In the genomic region with DNA sequence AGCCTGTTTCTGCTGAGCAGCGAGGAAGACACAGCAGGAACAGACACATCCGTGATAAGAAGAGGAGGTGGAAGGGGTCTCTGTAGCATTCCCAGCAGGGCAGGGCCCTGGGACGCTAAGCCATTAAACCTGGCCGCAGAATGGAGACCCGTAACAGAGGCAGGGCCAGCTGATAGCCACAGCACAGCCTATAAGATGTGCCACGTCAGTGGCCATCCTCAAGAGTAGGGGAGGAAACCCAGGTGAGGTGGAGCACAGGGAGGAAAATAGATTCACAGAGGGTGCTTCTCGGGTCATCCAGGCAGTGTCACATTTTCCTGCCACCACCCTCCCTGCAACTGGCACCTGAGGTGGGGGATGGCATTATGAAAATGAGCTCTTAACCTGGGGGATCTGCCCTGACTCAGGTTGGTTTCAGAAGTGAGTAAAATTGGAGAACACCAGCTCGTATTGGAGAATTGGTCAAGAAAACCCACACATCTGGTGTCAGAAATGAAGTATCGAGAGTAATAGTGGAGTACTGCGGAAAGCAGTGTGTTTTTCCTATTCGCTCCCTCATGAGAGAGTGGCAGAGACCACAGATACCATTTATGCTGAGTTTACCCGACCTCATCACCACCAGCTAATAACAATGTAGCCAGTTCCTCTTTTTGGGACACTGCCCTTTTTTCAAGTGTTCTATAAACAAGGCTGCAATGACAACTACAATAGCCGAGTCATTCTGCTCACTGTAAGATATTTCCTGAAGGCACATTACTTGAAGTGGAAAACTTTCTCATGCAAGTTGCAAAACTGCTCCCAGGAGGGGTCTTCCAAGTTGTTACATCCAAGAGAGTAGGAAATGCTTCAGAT, we compare ENCODE assay signal across 8 cellular contexts.
A peak's percentile ranks its signal among the peaks of the same experiment; 100 is the strongest.
DNase-seq lines count a peak whose midpoint lies in the region; ATAC-seq and TF ChIP-seq lines count a peak whose summit lies in the region.

No MANE protein-coding gene starts in this region.

- ATAC-seq in activated naive CD8-positive, alpha-beta T cell treated with anti-CD3 and anti-CD28 coated beads, Interleukin-2, amount 50 U/mL, for 24 hours = peak; percentile 61
- ATAC-seq in HG03025 (IDR thresholded peaks at IDR 0.05; ENCODE audit: low FRiP score, unreplicated experiment) (peak; percentile 89), foreskin keratinocyte (no peak)

- peaks cover 11% of the 10 kb centered on the region for H3K9me3 Mint-ChIP-seq in activated naive CD8-positive, alpha-beta T cell treated with anti-CD3 and anti-CD28 coated beads, Interleukin-2, amount 50 U/mL, for 24 hours
- peaks cover 13% of the 10 kb centered on the region for H3K9me3 Mint-ChIP-seq in activated naive CD8-positive, alpha-beta T cell treated with anti-CD3 and anti-CD28 coated beads for 36 hours

- H3K36me3 Mint-ChIP-seq in activated naive CD8-positive, alpha-beta T cell treated with anti-CD3 and anti-CD28 coated beads, Interleukin-2, amount 50 U/mL, for 24 hours (ENCODE audit: low read depth) = no peaks in the 10 kb centered on the region
- H3K36me3 Mint-ChIP-seq in activated naive CD8-positive, alpha-beta T cell treated with anti-CD3 and anti-CD28 coated beads for 36 hours = no peaks in the 10 kb centered on the region

- H3K27ac Mint-ChIP-seq in activated naive CD8-positive, alpha-beta T cell treated with anti-CD3 and anti-CD28 coated beads, Interleukin-2, amount 50 U/mL, for 24 hours = no peak overlapping the region
- no peak overlapping the region for H3K27ac Mint-ChIP-seq in activated naive CD8-positive, alpha-beta T cell treated with anti-CD3 and anti-CD28 coated beads for 36 hours

- peaks cover 5% of the 10 kb centered on the region for H3K4me1 Mint-ChIP-seq in activated naive CD8-positive, alpha-beta T cell treated with anti-CD3 and anti-CD28 coated beads, Interleukin-2, amount 50 U/mL, for 24 hours
- peaks cover 2% of the 10 kb centered on the region for H3K4me1 Mint-ChIP-seq in activated naive CD8-positive, alpha-beta T cell treated with anti-CD3 and anti-CD28 coated beads for 36 hours

- H3K4me1 ChIP-seq in foreskin keratinocyte = no peaks in the 10 kb centered on the region

- DNase-seq in activated naive CD8-positive, alpha-beta T cell treated with anti-CD3 and anti-CD28 coated beads, Interleukin-2, amount 50 U/mL, for 24 hours = no peak
- no peak for DNase-seq in activated naive CD8-positive, alpha-beta T cell treated with anti-CD3 and anti-CD28 coated beads for 36 hours
- DNase-seq in OCI-M1 (lab: John Stamatoyannopoulos, UW) (peak; percentile 75), HCEC 1CT (no peak), NCI-H1092 (lab: John Stamatoyannopoulos, UW) (no peak), foreskin keratinocyte (no peak)
- DNase-seq in activated CD4-positive, alpha-beta T cell treated with anti-CD3 and anti-CD28 coated beads, Interleukin-2, amount 50 U/mL, for 48 hours = no peak

- no peak for TF ChIP-seq CTCF in foreskin keratinocyte (conservative IDR thresholded peaks at IDR 0.05)

- no peaks in the 10 kb centered on the region for H3K27me3 ChIP-seq in foreskin keratinocyte

- no peak overlapping the region for H3K27ac ChIP-seq in foreskin keratinocyte

- H3K4me3 Mint-ChIP-seq in activated naive CD8-positive, alpha-beta T cell treated with anti-CD3 and anti-CD28 coated beads, Interleukin-2, amount 50 U/mL, for 24 hours = no peak overlapping the region
- H3K4me3 Mint-ChIP-seq in activated naive CD8-positive, alpha-beta T cell treated with anti-CD3 and anti-CD28 coated beads for 36 hours = no peak overlapping the region

- H3K27me3 Mint-ChIP-seq in activated naive CD8-positive, alpha-beta T cell treated with anti-CD3 and anti-CD28 coated beads, Interleukin-2, amount 50 U/mL, for 24 hours = peaks cover 13% of the 10 kb centered on the region
- H3K27me3 Mint-ChIP-seq in activated naive CD8-positive, alpha-beta T cell treated with anti-CD3 and anti-CD28 coated beads for 36 hours = no peaks in the 10 kb centered on the region
